Comparison of ENCODE assay signal across 18 cellular contexts in the genomic region with DNA sequence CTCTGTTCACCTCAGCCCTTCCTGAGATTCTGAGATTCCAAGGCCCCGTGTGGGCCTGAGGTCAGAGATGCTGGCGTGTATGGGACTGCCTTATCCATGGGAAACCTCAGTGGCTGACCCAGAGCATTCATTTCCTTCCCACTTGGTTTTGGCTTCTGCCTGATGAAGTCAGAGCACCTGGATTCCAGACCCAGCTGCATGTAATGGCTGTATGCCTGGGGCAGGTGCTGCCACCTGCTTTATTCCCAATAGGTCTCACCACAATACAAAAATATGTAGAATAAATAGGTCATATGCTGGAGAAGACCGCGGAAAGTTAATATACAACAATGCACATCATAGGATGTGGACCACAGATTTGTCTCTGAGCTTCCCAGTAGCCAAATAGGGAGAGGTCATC. TPM values are rescaled to one million over a fixed set of nuclear protein-coding genes. Genes with fewer than 3 reads are reported as not detected.
DNase-seq lines count a peak whose midpoint lies in the region; ATAC-seq and TF ChIP-seq lines count a peak whose summit lies in the region.
"Had no signal": no experiment of that assay in that cellular context is flagged by ENCODE, and none has a peak within 500 bp of the region (broad histone marks: within the 10 kb centered on the region; RNA-seq: fewer than 3 reads in every experiment).

No MANE protein-coding gene starts in this region.

- TF ChIP-seq POLR2A in testis (IDR thresholded peaks at IDR 0.05), result no peak

- WGBS in testis, 2 donors, result 64 to 80% methylated on average over 4 of the region's 4 CpGs

- H3K9me3 Mint-ChIP-seq in CD4-positive, alpha-beta T cell, result no peaks in the 10 kb centered on the region

- TF ChIP-seq CTCF in 22Rv1 (IDR thresholded peaks at IDR 0.05) (no peak), testis (IDR thresholded peaks at IDR 0.05) (no peak)
- TF ChIP-seq CTCF in CD4-positive, alpha-beta T cell (IDR thresholded peaks at IDR 0.05), result no peak

- POLR2A ChIA-PET in CD4-positive, alpha-beta T cell (lab: Charles Lee), result interaction anchor here (1.4 kb wide), 1 partner anchor 8 kb away, joined by 4 read pairs; no protein-coding TSS in a partner anchor

- peaks cover 18% of the 10 kb centered on the region for H3K4me1 ChIP-seq in testis
- H3K4me1 ChIP-seq: gastrocnemius medialis had no signal

- peak overlapping the region; percentile 85 for H3K4me3 Mint-ChIP-seq in CD4-positive, alpha-beta T cell

- H3K36me3 ChIP-seq in testis (ENCODE audit: low read depth, missing control alignments), result no peaks in the 10 kb centered on the region
- H3K36me3 ChIP-seq: gastrocnemius medialis, left ventricle myocardium inferior, ovary, WERI-Rb-1 had no signal

- ATAC-seq in CD4-positive, alpha-beta T cell (ENCODE audit: poor library complexity), result no peak
- no peak for ATAC-seq in HG02763 (IDR thresholded peaks at IDR 0.05; ENCODE audit: unreplicated experiment)
- ATAC-seq: gastrocnemius medialis had no signal

- H3K27ac Mint-ChIP-seq in CD4-positive, alpha-beta T cell, result peak overlapping the region; percentile 66

- DNase-seq in CD4-positive, alpha-beta T cell, result no peak
- DNase-seq in SW480 (ENCODE audit: low spot score) (peak; percentile 70), islet precursor cell (peak; percentile 53), HPDE6-E6E7 (ENCODE audit: extremely low spot score) (no peak), testis (no peak)
- DNase-seq: activated CD8-positive, alpha-beta memory T cell treated with anti-CD3 and anti-CD28 coated beads for 24 hours; activated gamma-delta T cell; AML-193; gastrocnemius medialis; GM23248; left ventricle myocardium inferior; ovary; stimulated activated CD4-positive, alpha-beta T cell treated with anti-CD3 and anti-CD28 coated beads, Interleukin-2, amount 100 ng/mL, for 24 hours; WERI-Rb-1 had no signal

- no peak overlapping the region for H3K4me3 ChIP-seq in testis
- H3K4me3 ChIP-seq: gastrocnemius medialis, left ventricle myocardium inferior, ovary had no signal

- H3K27ac ChIP-seq in 22Rv1, result peak overlapping the region; percentile 94; the same call in 1 of the 2 replicates
- no peak overlapping the region for H3K27ac ChIP-seq in CD4-positive, alpha-beta T cell (ENCODE audit: low read depth, low read length)
- no peak overlapping the region for H3K27ac ChIP-seq in testis
- H3K27ac ChIP-seq: gastrocnemius medialis, GM23248, left ventricle myocardium inferior, ovary, WERI-Rb-1 had no signal

- peaks cover under 1% of the 10 kb centered on the region for H3K27me3 Mint-ChIP-seq in CD4-positive, alpha-beta T cell

- H3K36me3 Mint-ChIP-seq in CD4-positive, alpha-beta T cell (ENCODE audit: low read depth), result no peaks in the 10 kb centered on the region

- no peaks in the 10 kb centered on the region for H3K9me3 ChIP-seq in CD4-positive, alpha-beta T cell (ENCODE audit: control insufficient read depth, low read length)
- H3K9me3 ChIP-seq in testis, result no peaks in the 10 kb centered on the region
- H3K9me3 ChIP-seq: gastrocnemius medialis, left ventricle myocardium inferior, ovary had no signal

- intact Hi-C loops in CD4-positive, alpha-beta T cell (cut with DNase I, micrococcal nuclease), result loop anchor here in 1 of 2 experiments (2.0 to 10.0 kb wide), 2 partner anchors 252 to 402 kb away; partner anchors contain the start of gene SMIM41
- intact Hi-C loops in testis (cut with DNase I; ENCODE audit: low total_unique reads), result no loop called here

- CTCF ChIA-PET in CD4-positive, alpha-beta T cell (lab: Charles Lee), result interaction anchor here (1.9 to 3.3 kb wide), 2 partner anchors 9 kb away, joined by 7 to 19 read pairs; a partner anchor contains a TSS

- H3K4me1 Mint-ChIP-seq in CD4-positive, alpha-beta T cell (ENCODE audit: low read depth), result peaks cover 31% of the 10 kb centered on the region

- H3K27me3 ChIP-seq in CD4-positive, alpha-beta T cell (ENCODE audit: control insufficient read depth, insufficient read depth, low read length), result no peaks in the 10 kb centered on the region
- no peaks in the 10 kb centered on the region for H3K27me3 ChIP-seq in testis
- H3K27me3 ChIP-seq: ovary had no signal

RNA-seq across cellular contexts. Expression of gene FIGNL2, which starts 25.6 kb away (rescaled TPM):
- total RNA-seq in CD4-positive, alpha-beta T cell, result 1 to 10 TPM; 1.2 to 1.3 TPM
- total RNA-seq in testis, result 1 to 10 TPM; 1.7 to 2.1 TPM
- 1.1 TPM for polyA plus RNA-seq in testis (ENCODE audit: insufficient read depth, low read depth, low replicate concordance)
- total RNA-seq: MCF 10A, RPMI7951 had no signal

Comparison
In these comparisons a context has a peak if more than half of its experiments do, and no peak if none do; other contexts are left out.
1. DNase-seq: peak in SW480 (single experiment) and islet precursor cell (single experiment); none in CD4-positive, alpha-beta T cell (0 of 10), HPDE6-E6E7 (single experiment) and testis (single experiment).